Comparison of ENCODE assay signal across 21 cellular contexts in the genomic region with DNA sequence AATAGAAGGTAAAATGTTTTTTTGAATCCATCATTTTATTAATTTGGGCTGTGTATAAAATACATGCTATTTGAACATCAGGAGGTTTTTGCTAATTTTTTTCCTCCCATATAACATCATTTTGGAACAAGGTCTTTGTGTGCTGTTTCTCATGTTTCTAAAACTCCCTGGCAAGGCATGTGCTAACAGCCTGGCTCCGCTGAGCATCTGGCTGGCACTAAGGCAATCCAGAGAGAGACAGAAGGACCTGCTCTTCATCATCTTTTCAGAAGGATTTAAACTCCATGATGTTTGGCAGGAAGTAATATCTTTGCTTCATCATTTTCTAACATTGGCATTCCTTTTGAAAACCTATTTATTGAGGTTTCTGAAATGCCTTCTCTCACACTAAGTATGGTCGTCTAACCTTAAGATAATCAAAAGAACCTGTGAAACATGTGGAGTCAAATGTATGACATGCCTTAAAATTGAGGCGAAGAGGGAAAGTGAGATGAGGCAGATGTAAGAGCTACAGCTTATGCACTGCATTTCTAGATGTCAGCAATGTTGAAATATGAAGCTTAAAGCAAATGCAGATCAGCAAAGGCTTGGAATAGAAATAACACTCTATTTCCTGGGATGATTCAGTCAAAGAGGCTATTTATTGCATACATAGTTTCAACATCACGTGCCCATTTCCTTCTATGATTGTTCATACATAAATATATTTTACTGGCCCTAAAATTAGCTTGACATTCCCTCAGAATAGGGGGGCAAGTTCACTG.
A peak's percentile ranks its signal among the peaks of the same experiment; 100 is the strongest.
DNase-seq lines count a peak whose midpoint lies in the region; ATAC-seq and TF ChIP-seq lines count a peak whose summit lies in the region.
"Had no signal": no experiment of that assay in that cellular context is flagged by ENCODE, and none has a peak within 500 bp of the region (broad histone marks: within the 10 kb centered on the region; RNA-seq: fewer than 3 reads in every experiment).

No MANE protein-coding gene starts in this region.

- peaks cover 5% of the 10 kb centered on the region for H3K9me3 Mint-ChIP-seq in activated naive CD4-positive, alpha-beta T cell treated with anti-CD3 and anti-CD28 coated beads for 36 hours

- H3K4me3 ChIP-seq in adipocyte (ENCODE audit: low read length) (no peak overlapping the region), fibroblast of villous mesenchyme (ENCODE audit: low read depth, low read length) (no peak overlapping the region)
- H3K4me3 ChIP-seq: A549, gastroesophageal sphincter had no signal

- H3K27ac ChIP-seq in RWPE1, result no peak overlapping the region
- H3K27ac ChIP-seq: A549, gastroesophageal sphincter, VCaP had no signal

- H3K27me3 ChIP-seq in adipocyte (replicated peaks; ENCODE audit: control insufficient read depth, insufficient read depth, low read length), result no peaks in the 10 kb centered on the region
- H3K27me3 ChIP-seq: gastroesophageal sphincter had no signal

- H3K4me3 Mint-ChIP-seq in activated naive CD4-positive, alpha-beta T cell treated with anti-CD3 and anti-CD28 coated beads for 36 hours, result no peak overlapping the region
- H3K4me3 Mint-ChIP-seq: activated naive CD8-positive, alpha-beta T cell; naive B cell; stimulated activated naive CD8-positive, alpha-beta T cell treated with anti-CD3 and anti-CD28 coated beads, Interleukin-15, amount 100 ng/mL, for 72 hours had no signal

- ATAC-seq in HG02973 (IDR thresholded peaks at IDR 0.05; ENCODE audit: unreplicated experiment), result no peak
- ATAC-seq: A549; gastroesophageal sphincter; left ventricle myocardium superior; stimulated activated naive CD8-positive, alpha-beta T cell treated with anti-CD3 and anti-CD28 coated beads, Interleukin-15, amount 100 ng/mL, for 72 hours had no signal

- peak; percentile 38 for DNase-seq in AG08395 (ENCODE audit: low spot score)
- peak; percentile 41 for DNase-seq in HS-5 (ENCODE audit: low read depth)
- DNase-seq in adipocyte (ENCODE audit: low read depth), result peak; percentile 80
- peak; percentile 9 for DNase-seq in fibroblast of villous mesenchyme (ENCODE audit: low read depth)
- no peak for DNase-seq in RKO (ENCODE audit: low spot score)
- DNase-seq in activated naive CD4-positive, alpha-beta T cell treated with anti-CD3 and anti-CD28 coated beads for 36 hours, result no peak
- DNase-seq in RWPE1 (ENCODE audit: low spot score), result no peak
- DNase-seq: activated CD4-positive, alpha-beta T cell treated with anti-CD3 and anti-CD28 coated beads, Interleukin-2, amount 50 U/mL, for 48 hours; activated T-cell treated with anti-CD3 and anti-CD28 coated beads, Interleukin-2, amount 50 U/mL, for 1 hour; central memory CD4-positive, alpha-beta T cell; effector memory CD4-positive, alpha-beta T cell; left ventricle myocardium superior; naive B cell; NCI-H1930; NCI-H510A treated with DMSO at 0.1 percent for 48 hours; stimulated activated naive CD8-positive, alpha-beta T cell treated with anti-CD3 and anti-CD28 coated beads, Interleukin-15, amount 100 ng/mL, for 72 hours had no signal

- no peaks in the 10 kb centered on the region for H3K4me1 Mint-ChIP-seq in activated naive CD4-positive, alpha-beta T cell treated with anti-CD3 and anti-CD28 coated beads for 36 hours (ENCODE audit: low read depth)
- H3K4me1 Mint-ChIP-seq: naive B cell; stimulated activated naive CD8-positive, alpha-beta T cell treated with anti-CD3 and anti-CD28 coated beads, Interleukin-15, amount 100 ng/mL, for 72 hours had no signal

- H3K9me3 ChIP-seq in adipocyte (ENCODE audit: control insufficient read depth, low read length), result no peaks in the 10 kb centered on the region
- H3K9me3 ChIP-seq: A549, gastroesophageal sphincter had no signal

- no peak overlapping the region for H3K27ac Mint-ChIP-seq in activated naive CD4-positive, alpha-beta T cell treated with anti-CD3 and anti-CD28 coated beads for 36 hours
- H3K27ac Mint-ChIP-seq: activated naive CD8-positive, alpha-beta T cell; naive B cell; stimulated activated naive CD8-positive, alpha-beta T cell treated with anti-CD3 and anti-CD28 coated beads, Interleukin-15, amount 100 ng/mL, for 72 hours had no signal

- H3K9ac ChIP-seq in adipocyte (ENCODE audit: low read length), result no peak overlapping the region

- intact Hi-C loops in activated naive CD4-positive, alpha-beta T cell treated with anti-CD3 and anti-CD28 coated beads for 36 hours (cut with micrococcal nuclease), result no loop called here

- no peaks in the 10 kb centered on the region for H3K27me3 Mint-ChIP-seq in activated naive CD4-positive, alpha-beta T cell treated with anti-CD3 and anti-CD28 coated beads for 36 hours (ENCODE audit: low read depth)
- H3K27me3 Mint-ChIP-seq: activated naive CD8-positive, alpha-beta T cell; naive B cell; stimulated activated naive CD8-positive, alpha-beta T cell treated with anti-CD3 and anti-CD28 coated beads, Interleukin-15, amount 100 ng/mL, for 72 hours had no signal

- POLR2A ChIA-PET in RWPE1 (lab: Yijun Ruan, JAX; ENCODE audit: low non-redundant PET), result no interaction called here

- CTCF ChIA-PET in activated naive CD4-positive, alpha-beta T cell treated with anti-CD3 and anti-CD28 coated beads for 36 hours (lab: Charles Lee), result no interaction called here
- CTCF ChIA-PET in RWPE1 (lab: Yijun Ruan, JAX), result no interaction called here

- no peaks in the 10 kb centered on the region for H3K36me3 Mint-ChIP-seq in activated naive CD4-positive, alpha-beta T cell treated with anti-CD3 and anti-CD28 coated beads for 36 hours (ENCODE audit: low read depth)
- H3K36me3 Mint-ChIP-seq: activated naive CD8-positive, alpha-beta T cell; naive B cell had no signal

- no peaks in the 10 kb centered on the region for H3K36me3 ChIP-seq in adipocyte (ENCODE audit: control insufficient read depth, insufficient read depth, low read length, severe bottlenecking)
- H3K36me3 ChIP-seq: gastroesophageal sphincter had no signal

- no peak for TF ChIP-seq CTCF in fibroblast of villous mesenchyme (IDR thresholded peaks at IDR 0.05; ENCODE audit: insufficient read depth, low read depth, low read length)
- TF ChIP-seq CTCF in RWPE1 (conservative IDR thresholded peaks at IDR 0.05; ENCODE audit: low read depth), result no peak

- no peaks in the 10 kb centered on the region for H3K4me1 ChIP-seq in adipocyte (ENCODE audit: control insufficient read depth, insufficient read depth, low read length)
- H3K4me1 ChIP-seq: A549 had no signal

Comparison
In these comparisons a context has a peak if more than half of its experiments do, and no peak if none do; other contexts are left out.
1. DNase-seq: peak in AG08395 (single experiment), HS-5 (single experiment), adipocyte (single experiment) and fibroblast of villous mesenchyme (single experiment); none in RKO (single experiment), activated naive CD4-positive, alpha-beta T cell treated with anti-CD3 and anti-CD28 coated beads for 36 hours (single experiment) and RWPE1 (single experiment).